In genomic region chr2:102033750-102034682, GRCh38 we compare ENCODE assay signal across 8 cellular contexts. TPM values are rescaled to one million over a fixed set of nuclear protein-coding genes. Genes with fewer than 3 reads are reported as not detected.
DNase-seq lines count a peak whose midpoint lies in the region; ATAC-seq, FAIRE-seq and TF ChIP-seq lines count a peak whose summit lies in the region.
"Had no signal": no experiment of that assay in that cellular context is flagged by ENCODE, and none has a peak within 500 bp of the region (broad histone marks: within the 10 kb centered on the region; RNA-seq: fewer than 3 reads in every experiment).

No MANE protein-coding gene starts in this region.

- no peak for DNase-seq in GM23338 (ENCODE audit: low spot score)
- DNase-seq in activated B cell treated with CpG ODN at 0.5 μM for 24 hours: no peak
- DNase-seq in keratinocyte (ENCODE audit: low read depth, low spot score): no peak
- no peak for DNase-seq in spleen
- no peak for DNase-seq in NCI-H2171 treated with DMSO at 0.1 percent for 48 hours (lab: John Stamatoyannopoulos, UW)
- DNase-seq in T-helper 9 cell: no peak

- 72 to 80% (median 75%) methylated on average over 9 of the region's 9 CpGs for WGBS in spleen, 5 donors

- H3K4me1 Mint-ChIP-seq in GM23338: peaks cover 8% of the 10 kb centered on the region
- peaks cover 20% of the 10 kb centered on the region for H3K4me1 Mint-ChIP-seq in activated B cell treated with CpG ODN at 0.5 μM for 24 hours

- H3K4me1 ChIP-seq in GM23338 (ENCODE audit: insufficient read depth) (no peaks in the 10 kb centered on the region), keratinocyte (ENCODE audit: control insufficient read depth, extremely low read depth, insufficient read depth, low read length) (peaks cover 11% of the 10 kb centered on the region), spleen (peaks cover 6 to 41% (median 22%) of the 10 kb centered on the region in 6 donors)

- intact Hi-C loops in activated B cell treated with CpG ODN at 0.5 μM for 24 hours (cut with micrococcal nuclease): no loop called here
- intact Hi-C loops in spleen (cut with DNase I; ENCODE audit: low total_unique reads): no loop called here

- H3K4me2 ChIP-seq in GM23338 (no peak overlapping the region), keratinocyte (ENCODE audit: control insufficient read depth, extremely low read depth, insufficient read depth, low read depth, low read length) (peak overlapping the region; percentile 44)

- no peaks in the 10 kb centered on the region for H3K36me3 ChIP-seq in GM23338 (ENCODE audit: insufficient read depth)
- no peaks in the 10 kb centered on the region for H3K36me3 ChIP-seq in keratinocyte (ENCODE audit: control insufficient read depth in 2 of 2, extremely low read depth in 1 of 2, insufficient read depth in 2 of 2, low read length in 2 of 2)
- peaks cover 0 to 31% (median 0%) of the 10 kb centered on the region in 6 donors for H3K36me3 ChIP-seq in spleen

- dilution Hi-C loops in keratinocyte (cut with MboI; ENCODE audit: extremely low pct_ligation_motif_present, low sequenced_read_pairs): no loop called here

- H3K9me3 ChIP-seq in keratinocyte (ENCODE audit: control insufficient read depth, low read depth, low read length): no peaks in the 10 kb centered on the region
- no peaks in the 10 kb centered on the region for H3K9me3 ChIP-seq in spleen

- H3K27me3 ChIP-seq in GM23338 (ENCODE audit: insufficient read depth): no peaks in the 10 kb centered on the region
- no peaks in the 10 kb centered on the region for H3K27me3 ChIP-seq in keratinocyte (ENCODE audit: control insufficient read depth, extremely low read depth, insufficient read depth, low read length)
- peaks cover 0 to 5% (median 0%) of the 10 kb centered on the region in 7 donors for H3K27me3 ChIP-seq in spleen (replicated peaks in 1 of 7)

- peak overlapping the region; percentile 72; the same call in 1 of the 2 replicates for H2AFZ ChIP-seq in GM23338
- H2AFZ ChIP-seq in keratinocyte (ENCODE audit: control insufficient read depth, low read length): peak overlapping the region; percentile 59

- H3K9me1 ChIP-seq in keratinocyte (ENCODE audit: control insufficient read depth, extremely low read depth, insufficient read depth, low read length): no peaks in the 10 kb centered on the region

- H3K4me3 ChIP-seq in GM23338: no peak overlapping the region
- peak overlapping the region in 1 of 3 experiments; percentile 13 for H3K4me3 ChIP-seq in keratinocyte (ENCODE audit: control insufficient read depth in 2 of 3, extremely low read depth in 1 of 3, insufficient read depth in 2 of 3, low read depth in 1 of 3, low read length in 3 of 3)
- H3K4me3 ChIP-seq in spleen: peak overlapping the region in 1 of 8 donors; percentile 29

- peaks cover 25% of the 10 kb centered on the region for H3K9me2 ChIP-seq in GM23338 (ENCODE audit: insufficient read depth)

- no peaks in the 10 kb centered on the region for H3K36me3 Mint-ChIP-seq in GM23338 (ENCODE audit: low read depth)
- no peaks in the 10 kb centered on the region for H3K36me3 Mint-ChIP-seq in activated B cell treated with CpG ODN at 0.5 μM for 24 hours (ENCODE audit: low read depth)

- H3K4me3 Mint-ChIP-seq in GM23338: no peak overlapping the region
- H3K4me3 Mint-ChIP-seq in activated B cell treated with CpG ODN at 0.5 μM for 24 hours: peak overlapping the region; percentile 21

- TF ChIP-seq POLR2A in spleen (IDR thresholded peaks at IDR 0.05): no peak

- no peaks in the 10 kb centered on the region for H3K9me3 Mint-ChIP-seq in GM23338
- no peaks in the 10 kb centered on the region for H3K9me3 Mint-ChIP-seq in activated B cell treated with CpG ODN at 0.5 μM for 24 hours

- ATAC-seq in GM23338 (no peak), activated B cell treated with CpG ODN at 0.5 μM for 24 hours (ENCODE audit: low read depth) (no peak), GM21515 (IDR thresholded peaks at IDR 0.05; ENCODE audit: unreplicated experiment) (no peak)

- TF ChIP-seq CTCF in GM23338 (conservative IDR thresholded peaks at IDR 0.05; ENCODE audit: low read depth in 2 of 2): no peak
- no peak for TF ChIP-seq CTCF in activated B cell treated with CpG ODN at 0.5 μM for 24 hours (IDR thresholded peaks at IDR 0.05)
- no peak for TF ChIP-seq CTCF in keratinocyte (optimal IDR thresholded peaks at IDR 0.05 in 1 of 3, IDR thresholded peaks at IDR 0.05 in 1 of 3, conservative IDR thresholded peaks at IDR 0.05 in 1 of 3; ENCODE audit: extremely low read depth in 1 of 3, insufficient read depth in 2 of 3, low read length in 3 of 3)
- no peak for TF ChIP-seq CTCF in spleen (IDR thresholded peaks at IDR 0.05 in 8 of 11, conservative IDR thresholded peaks at IDR 0.05 in 3 of 11)

- H3K9ac ChIP-seq in keratinocyte (ENCODE audit: control insufficient read depth, extremely low read depth, insufficient read depth, low read length): no peak overlapping the region

- no peak for FAIRE-seq in keratinocyte (lab: Jason Lieb, UNC)
- FAIRE-seq: H1 had no signal

- POLR2A ChIA-PET in activated B cell treated with CpG ODN at 0.5 μM for 24 hours (lab: Charles Lee): no interaction called here

- CTCF ChIA-PET in activated B cell treated with CpG ODN at 0.5 μM for 24 hours (lab: Charles Lee): interaction anchor here (1.0 to 2.4 kb wide), 3 partner anchors 14 to 206 kb away, joined by 3 to 17 read pairs (median 10); no protein-coding TSS in a partner anchor

- H4K20me1 ChIP-seq in GM23338 (replicated peaks; ENCODE audit: insufficient read depth) (no peaks in the 10 kb centered on the region), keratinocyte (ENCODE audit: control insufficient read depth, extremely low read depth, insufficient read depth, low read length) (no peaks in the 10 kb centered on the region)

- H3K27me3 Mint-ChIP-seq in GM23338 (ENCODE audit: insufficient read depth, low read depth, poor library complexity): peaks cover 4% of the 10 kb centered on the region
- H3K27me3 Mint-ChIP-seq in activated B cell treated with CpG ODN at 0.5 μM for 24 hours: peaks cover 3% of the 10 kb centered on the region

- no peaks in the 10 kb centered on the region for H3F3A ChIP-seq in GM23338 (replicated peaks; ENCODE audit: low read depth)

- H3K79me2 ChIP-seq in GM23338 (replicated peaks; ENCODE audit: insufficient read depth) (no peaks in the 10 kb centered on the region), keratinocyte (ENCODE audit: control insufficient read depth, insufficient read depth, low read length) (no peaks in the 10 kb centered on the region)

- no peak overlapping the region for H3K27ac Mint-ChIP-seq in GM23338
- peak overlapping the region; percentile 30 for H3K27ac Mint-ChIP-seq in activated B cell treated with CpG ODN at 0.5 μM for 24 hours

- H3K27ac ChIP-seq in GM23338 (ENCODE audit: low read depth) (no peak overlapping the region), keratinocyte (ENCODE audit: control insufficient read depth, insufficient read depth, low read length) (no peak overlapping the region), spleen (peak overlapping the region in 7 of 8 donors; percentile 61 to 77 (median 70))

TF ChIP-seq in GM23338, 12 proteins besides CTCF, POLR2A, EP300 and RAD21 (continues in another document):
- TF ChIP-seq STAT1 (IDR thresholded peaks at IDR 0.05; ENCODE audit: unreplicated experiment): no peak
- no peak for TF ChIP-seq CREB1 (CRISPR knock-in tag; IDR thresholded peaks at IDR 0.05; ENCODE audit: low read depth)
- TF ChIP-seq, protein P1, sequence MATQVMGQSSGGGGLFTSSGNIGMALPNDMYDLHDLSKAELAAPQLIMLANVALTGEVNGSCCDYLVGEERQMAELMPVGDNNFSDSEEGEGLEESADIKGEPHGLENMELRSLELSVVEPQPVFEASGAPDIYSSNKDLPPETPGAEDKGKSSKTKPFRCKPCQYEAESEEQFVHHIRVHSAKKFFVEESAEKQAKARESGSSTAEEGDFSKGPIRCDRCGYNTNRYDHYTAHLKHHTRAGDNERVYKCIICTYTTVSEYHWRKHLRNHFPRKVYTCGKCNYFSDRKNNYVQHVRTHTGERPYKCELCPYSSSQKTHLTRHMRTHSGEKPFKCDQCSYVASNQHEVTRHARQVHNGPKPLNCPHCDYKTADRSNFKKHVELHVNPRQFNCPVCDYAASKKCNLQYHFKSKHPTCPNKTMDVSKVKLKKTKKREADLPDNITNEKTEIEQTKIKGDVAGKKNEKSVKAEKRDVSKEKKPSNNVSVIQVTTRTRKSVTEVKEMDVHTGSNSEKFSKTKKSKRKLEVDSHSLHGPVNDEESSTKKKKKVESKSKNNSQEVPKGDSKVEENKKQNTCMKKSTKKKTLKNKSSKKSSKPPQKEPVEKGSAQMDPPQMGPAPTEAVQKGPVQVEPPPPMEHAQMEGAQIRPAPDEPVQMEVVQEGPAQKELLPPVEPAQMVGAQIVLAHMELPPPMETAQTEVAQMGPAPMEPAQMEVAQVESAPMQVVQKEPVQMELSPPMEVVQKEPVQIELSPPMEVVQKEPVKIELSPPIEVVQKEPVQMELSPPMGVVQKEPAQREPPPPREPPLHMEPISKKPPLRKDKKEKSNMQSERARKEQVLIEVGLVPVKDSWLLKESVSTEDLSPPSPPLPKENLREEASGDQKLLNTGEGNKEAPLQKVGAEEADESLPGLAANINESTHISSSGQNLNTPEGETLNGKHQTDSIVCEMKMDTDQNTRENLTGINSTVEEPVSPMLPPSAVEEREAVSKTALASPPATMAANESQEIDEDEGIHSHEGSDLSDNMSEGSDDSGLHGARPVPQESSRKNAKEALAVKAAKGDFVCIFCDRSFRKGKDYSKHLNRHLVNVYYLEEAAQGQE (IDR thresholded peaks at IDR 0.05; ENCODE audit: unreplicated experiment): no peak

RNA-seq across cellular contexts. Expression of gene IL1R2, which starts 42.3 kb away (rescaled TPM):
- not detected in 2 replicates for total RNA-seq in GM23338 (2014; rRNA removed; shearing (Covaris generic))
- polyA plus RNA-seq in GM23338 (2016; fragmentation: Nextera tagmentation; extraction: Ambion mirVana) (not detected in 2 replicates), keratinocyte (24.6 to 57.3 TPM (median 47.7 TPM) in 3 replicates), spleen (10 to 100 TPM; 20.1 to 62.9 (median 22.6) TPM)
- total RNA-seq in activated B cell treated with CpG ODN at 0.5 μM for 24 hours (not detected in 2 replicates), spleen (100 to 1,000 TPM in 6 of 7 donors, 10 to 100 TPM in 1; 24.5 to 607 (median 140) TPM)
- polyA plus RNA-seq in keratinocyte (2011; ENCODE audit: low read depth): 4.9 TPM
- 17.5 and 22.7 TPM in 2 replicates for polyA plus RNA-seq in keratinocyte (2011; cell fraction: cytosol; rRNA removed)
- 21.9 and 23.7 TPM in 2 replicates for polyA plus RNA-seq in keratinocyte (2011; cell fraction: nucleus; rRNA removed)
- 14.9 and 38.8 TPM in 2 replicates for polyA plus RNA-seq in keratinocyte (2012; ENCODE audit: low replicate concordance)
- polyA minus RNA-seq in keratinocyte: 16.9 to 36.7 TPM (median 32.0 TPM) in 3 replicates
- 11.9 TPM for polyA minus RNA-seq in keratinocyte (2011; cell fraction: cytosol; rRNA and poly(A)+ RNA removed)
- 9.6 and 10.4 TPM in 2 replicates for polyA minus RNA-seq in keratinocyte (2011; cell fraction: nucleus; rRNA and poly(A)+ RNA removed)
- total RNA-seq: H1 had no signal

Comparison
In these comparisons a context has a peak if more than half of its experiments do, and no peak if none do; other contexts are left out.
1. H3K27ac ChIP-seq: peak in spleen (7 of 8); none in GM23338 (single experiment) and keratinocyte (single experiment).
2. RNA of gene IL1R2, which starts 42.3 kb away (total RNA-seq): 24.5 to 607 TPM in spleen; not detected in GM23338 and not detected in activated B cell treated with CpG ODN at 0.5 μM for 24 hours; every median in the first group is over 10 times any median in the second.